Comparison of ENCODE assay signal across 22 cellular contexts in genomic region chr3:138033202-138033691, GRCh38.
"Had no signal": no experiment of that assay in that cellular context is flagged by ENCODE, and none has a peak within 500 bp of the region (broad histone marks: within the 10 kb centered on the region; RNA-seq: fewer than 3 reads in every experiment).

No MANE protein-coding gene starts in this region.

- DNase-seq: activated B cell treated with CpG ODN at 0.5 μM for 24 hours; activated CD4-positive, alpha-beta T cell treated with anti-CD3 and anti-CD28 coated beads, Interleukin-2, amount 50 U/mL, for 1 hour; activated CD8-positive, alpha-beta memory T cell treated with anti-CD3 and anti-CD28 coated beads, Interleukin-2, amount 10 ng/mL, durations not matched to agents 7 days and 5 days; activated CD8-positive, alpha-beta T cell treated with anti-CD3 and anti-CD28 coated beads for 36 hours; activated naive CD8-positive, alpha-beta T cell treated with anti-CD3 and anti-CD28 coated beads, Interleukin-2, amount 50 U/mL, for 24 hours; activated T-cell treated with anti-CD3 and anti-CD28 coated beads, Interleukin-2, amount 50 U/mL, for 48 hours; dermis blood vessel endothelial cell; effector CD8-positive, alpha-beta T cell; esophagus squamous epithelium; kidney glomerular epithelial cell; lower lobe of right lung; mesenchymal stem cell; natural killer cell; occipital lobe; stimulated activated CD4-positive, alpha-beta T cell treated with anti-CD3 and anti-CD28 coated beads, Interleukin-1b, Interleukin-23, amount 100 ng/mL, for 48 hours; stimulated activated CD4-positive, alpha-beta T cell treated with anti-CD3 and anti-CD28 coated beads, Interleukin-4, amount 100 ng/mL, for 4 hours; stimulated activated CD8-positive, alpha-beta memory T cell treated with anti-CD3 and anti-CD28 coated beads, Interleukin-4, amount 100 ng/mL, for 48 hours; stimulated activated naive CD8-positive, alpha-beta T cell treated with anti-CD3 and anti-CD28 coated beads, Interleukin-15, amount 100 ng/mL, for 72 hours; substantia nigra; uterus had no signal

- ATAC-seq: activated CD8-positive, alpha-beta memory T cell treated with anti-CD3 and anti-CD28 coated beads, Interleukin-2, amount 10 ng/mL, durations not matched to agents 7 days and 5 days; activated CD8-positive, alpha-beta T cell treated with anti-CD3 and anti-CD28 coated beads for 36 hours; activated naive CD8-positive, alpha-beta T cell treated with anti-CD3 and anti-CD28 coated beads, Interleukin-2, amount 50 U/mL, for 24 hours; left lobe of liver; lower lobe of right lung; natural killer cell; stimulated activated memory B cell treated with anti-CD40 and anti-IgM and Interleukin-4, amounts not matched to agents 10 μg/mL and 1 μg/mL and 100 μg/mL, for 72 hours; stimulated activated naive CD8-positive, alpha-beta T cell treated with anti-CD3 and anti-CD28 coated beads, Interleukin-15, amount 100 ng/mL, for 72 hours had no signal
